In genomic region chr1:212916395-212917133, GRCh38 we compare ENCODE assay signal across 8 cellular contexts.
DNase-seq lines count a peak whose midpoint lies in the region; ATAC-seq and TF ChIP-seq lines count a peak whose summit lies in the region.

No MANE protein-coding gene starts in this region.

- H3K4me3 Mint-ChIP-seq in stimulated activated naive B cell treated with anti-CD40 and anti-IgM and Interleukin-4, amounts not matched to agents 10 μg/mL and 1 μg/mL and 100 μg/mL, for 72 hours: peak overlapping the region in 1 of 2 donors; percentile 19

- CTCF ChIA-PET in HEK293T (lab: Yijun Ruan, JAX): no interaction called here

- H3K9me3 Mint-ChIP-seq in stimulated activated naive B cell treated with anti-CD40 and anti-IgM and Interleukin-4, amounts not matched to agents 10 μg/mL and 1 μg/mL and 100 μg/mL, for 72 hours: no peaks in the 10 kb centered on the region

- H3K36me3 Mint-ChIP-seq in stimulated activated naive B cell treated with anti-CD40 and anti-IgM and Interleukin-4, amounts not matched to agents 10 μg/mL and 1 μg/mL and 100 μg/mL, for 72 hours: no peaks in the 10 kb centered on the region

- H3K27me3 Mint-ChIP-seq in stimulated activated naive B cell treated with anti-CD40 and anti-IgM and Interleukin-4, amounts not matched to agents 10 μg/mL and 1 μg/mL and 100 μg/mL, for 72 hours: peaks cover 24 to 37% of the 10 kb centered on the region in 2 donors

- H3K27ac Mint-ChIP-seq in stimulated activated naive B cell treated with anti-CD40 and anti-IgM and Interleukin-4, amounts not matched to agents 10 μg/mL and 1 μg/mL and 100 μg/mL, for 72 hours: peak overlapping the region; percentile 87

- peak; percentile 48 for ATAC-seq in HG02678 (IDR thresholded peaks at IDR 0.05; ENCODE audit: unreplicated experiment)
- peak; percentile 65 to 69 for ATAC-seq in stimulated activated naive B cell treated with anti-CD40 and anti-IgM and Interleukin-4, amounts not matched to agents 10 μg/mL and 1 μg/mL and 100 μg/mL, for 72 hours (replicated peaks)
- no peak for ATAC-seq in HG03378 (IDR thresholded peaks at IDR 0.05; ENCODE audit: unreplicated experiment)
- ATAC-seq in HG03469 (IDR thresholded peaks at IDR 0.05; ENCODE audit: unreplicated experiment): no peak
- ATAC-seq in GM19463 (IDR thresholded peaks at IDR 0.05; ENCODE audit: unreplicated experiment): no peak

- POLR2A ChIA-PET in HEK293T (lab: Yijun Ruan, JAX): no interaction called here

- H3K4me1 Mint-ChIP-seq in stimulated activated naive B cell treated with anti-CD40 and anti-IgM and Interleukin-4, amounts not matched to agents 10 μg/mL and 1 μg/mL and 100 μg/mL, for 72 hours: peaks cover 8 to 17% of the 10 kb centered on the region in 2 donors

- DNase-seq in UCSD-AML1 (lab: John Stamatoyannopoulos, UW; ENCODE audit: unreplicated experiment) (peak; percentile 77), iPS DF 19.7 (ENCODE audit: low read depth, low spot score) (peak; percentile 91), HEK293T (ENCODE audit: extremely low spot score) (no peak)
- DNase-seq in stimulated activated naive B cell treated with anti-CD40 and anti-IgM and Interleukin-4, amounts not matched to agents 10 μg/mL and 1 μg/mL and 100 μg/mL, for 72 hours: no peak

TF ChIP-seq in HEK293T, 16 proteins besides CTCF, POLR2A, EP300 and RAD21:
- no peak for TF ChIP-seq LEF1 (IDR thresholded peaks at IDR 0.05; ENCODE audit: borderline replicate concordance)
- no peak for TF ChIP-seq ARNT (IDR thresholded peaks at IDR 0.05)
- TF ChIP-seq L3MBTL2 (conservative IDR thresholded peaks at IDR 0.05): no peak
- TF ChIP-seq FOXK2 (IDR thresholded peaks at IDR 0.05): no peak
- TF ChIP-seq BHLHE40 (IDR thresholded peaks at IDR 0.05; ENCODE audit: borderline replicate concordance): no peak
- no peak for TF ChIP-seq FOXM1 (IDR thresholded peaks at IDR 0.05; ENCODE audit: borderline replicate concordance)

Comparison
In these comparisons a context has a peak if more than half of its experiments do, and no peak if none do; other contexts are left out.
1. ATAC-seq: peak in HG02678 (single experiment) and stimulated activated naive B cell treated with anti-CD40 and anti-IgM and Interleukin-4, amounts not matched to agents 10 μg/mL and 1 μg/mL and 100 μg/mL, for 72 hours (2 of 2); none in HG03378 (single experiment), HG03469 (single experiment) and GM19463 (single experiment).
2. DNase-seq: peak in UCSD-AML1 (single experiment) and iPS DF 19.7 (single experiment); none in stimulated activated naive B cell treated with anti-CD40 and anti-IgM and Interleukin-4, amounts not matched to agents 10 μg/mL and 1 μg/mL and 100 μg/mL, for 72 hours (single experiment) and HEK293T (single experiment).